Comparison of ENCODE assay signal across 11 cellular contexts in the genomic region with DNA sequence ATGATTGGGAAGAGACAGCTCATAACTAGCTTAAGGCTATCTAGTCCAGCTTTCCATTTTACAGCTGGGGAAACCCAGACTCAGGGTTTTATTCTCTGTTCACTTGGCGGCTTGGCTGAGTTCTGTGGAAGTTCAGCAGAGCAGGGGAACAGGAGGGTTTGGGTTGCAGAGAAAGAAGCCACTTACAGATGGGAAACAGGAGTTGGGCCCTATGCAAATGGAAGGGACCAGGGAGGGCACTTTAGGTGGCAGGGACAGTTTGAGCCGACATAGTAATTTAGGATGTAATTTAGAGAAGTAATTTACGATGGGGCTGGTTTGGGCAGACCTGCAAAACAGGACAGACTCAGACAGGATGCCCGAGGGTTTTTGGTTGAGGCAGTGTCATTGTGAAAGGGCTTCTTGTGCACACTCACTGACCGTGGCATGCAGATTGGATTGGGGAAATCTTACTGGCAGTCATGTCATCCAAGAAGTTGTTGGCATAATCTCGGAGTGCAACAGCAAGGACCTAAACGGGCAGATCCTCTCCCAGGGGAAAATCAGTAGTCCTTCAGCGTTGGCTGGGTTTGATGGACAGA. TPM values are rescaled to one million over a fixed set of nuclear protein-coding genes. Genes with fewer than 3 reads are reported as not detected.
DNase-seq lines count a peak whose midpoint lies in the region; FAIRE-seq and TF ChIP-seq lines count a peak whose summit lies in the region.
"Had no signal": no experiment of that assay in that cellular context is flagged by ENCODE, and none has a peak within 500 bp of the region (broad histone marks: within the 10 kb centered on the region; RNA-seq: fewer than 3 reads in every experiment).

No MANE protein-coding gene starts in this region.

- peaks cover 8% of the 10 kb centered on the region for H3K36me3 ChIP-seq in mammary epithelial cell (ENCODE audit: insufficient read depth, low read length)
- no peaks in the 10 kb centered on the region for H3K36me3 ChIP-seq in smooth muscle cell (ENCODE audit: low read depth)

- H3K27ac ChIP-seq in mammary epithelial cell (ENCODE audit: insufficient read depth, low read depth, low read length) (no peak overlapping the region), smooth muscle cell (ENCODE audit: low read depth) (peak overlapping the region; percentile 91)
- H3K27ac ChIP-seq: cardiac muscle cell had no signal

- H4K20me1 ChIP-seq in mammary epithelial cell (ENCODE audit: insufficient read depth, low read length) (no peaks in the 10 kb centered on the region), smooth muscle cell (ENCODE audit: low read depth) (peaks cover 6% of the 10 kb centered on the region)

- H3K79me2 ChIP-seq in mammary epithelial cell (ENCODE audit: insufficient read depth, low read length) = no peaks in the 10 kb centered on the region
- no peaks in the 10 kb centered on the region for H3K79me2 ChIP-seq in smooth muscle cell (ENCODE audit: low read depth)

- in situ Hi-C loops in mammary epithelial cell (cut with MboI; ENCODE audit: low sequenced_read_pairs in 2 of 2) = no loop called here

- H3K9me3 ChIP-seq in mammary epithelial cell (replicated peaks; ENCODE audit: insufficient read depth, low read length) (no peaks in the 10 kb centered on the region), smooth muscle cell (replicated peaks; ENCODE audit: low read depth) (no peaks in the 10 kb centered on the region)

- dilution Hi-C loops in mammary epithelial cell (cut with HindIII; ENCODE audit: low sequenced_read_pairs) = no loop called here

- intact Hi-C loops in mammary epithelial cell (cut with micrococcal nuclease) = no loop called here

- no peak overlapping the region for H2AFZ ChIP-seq in mammary epithelial cell (ENCODE audit: low read depth, low read length)
- H2AFZ ChIP-seq in smooth muscle cell (ENCODE audit: low read depth) = no peak overlapping the region

- H3F3A ChIP-seq in smooth muscle cell (ENCODE audit: low read depth) = peaks cover 14% of the 10 kb centered on the region

- H3K4me2 ChIP-seq in mammary epithelial cell (ENCODE audit: insufficient read depth, low read depth, low read length) = no peak overlapping the region
- H3K4me2 ChIP-seq in smooth muscle cell = peak overlapping the region; percentile 32

- H3K4me3 ChIP-seq in mammary epithelial cell (replicated peaks in 1 of 3; ENCODE audit: insufficient read depth in 1 of 3, low read depth in 2 of 3, low read length in 3 of 3) (no peak overlapping the region), smooth muscle cell (no peak overlapping the region)
- H3K4me3 ChIP-seq: cardiac muscle cell had no signal

- BruUV-seq in mammary epithelial cell (replicated peaks; lab: Mats Ljungman, UMichigan) = no TSS peak

- 16% methylated on average over 8 of the region's 8 CpGs for WGBS in mammary epithelial cell (ENCODE audit: low coverage, missing lambda C conversion rate)
- WGBS in smooth muscle cell (ENCODE audit: low lambda C conversion rate) = 60% methylated on average over 8 of the region's 8 CpGs

- peak in 2 of 3 experiments; percentile 15 to 26 for DNase-seq in NCI-H1417 (lab: John Stamatoyannopoulos, UW)
- DNase-seq in NCI-H1417 treated with DMSO at 0.1 percent for 48 hours (lab: John Stamatoyannopoulos, UW) = no peak
- DNase-seq in M059J (ENCODE audit: low read depth) = peak; percentile 68
- peak; percentile 63 for DNase-seq in mammary epithelial cell
- DNase-seq in smooth muscle cell (lab: John Stamatoyannopoulos, UW; ENCODE audit: unreplicated experiment) = no peak
- DNase-seq in DMS 273 treated with DMSO at 0.1 percent for 48 hours (lab: John Stamatoyannopoulos, UW) = no peak
- DNase-seq in D721Med (ENCODE audit: insufficient read length, low spot score) = no peak
- no peak for DNase-seq in kidney glomerular epithelial cell (lab: John Stamatoyannopoulos, UW)
- DNase-seq: 8988T, posterior cingulate gyrus had no signal

- FAIRE-seq in D721Med (lab: Jason Lieb, UNC) = no peak

- H3K4me1 ChIP-seq in mammary epithelial cell (ENCODE audit: insufficient read depth, low read length) (peaks cover 10% of the 10 kb centered on the region), smooth muscle cell (ENCODE audit: low read depth) (peaks cover 5% of the 10 kb centered on the region)

- TF ChIP-seq CTCF in mammary epithelial cell (conservative IDR thresholded peaks at IDR 0.05 in 1 of 2, IDR thresholded peaks at IDR 0.05 in 1 of 2; ENCODE audit: extremely low read depth in 1 of 2, insufficient read depth in 1 of 2, low read depth in 1 of 2, low read length in 2 of 2) (no peak), smooth muscle cell (IDR thresholded peaks at IDR 0.05; ENCODE audit: borderline replicate concordance, insufficient read depth, poor library complexity, severe bottlenecking) (no peak), D721Med (IDR thresholded peaks at IDR 0.05; ENCODE audit: insufficient read depth, missing control alignments) (no peak)

- CTCF ChIA-PET in mammary epithelial cell (lab: Charles Lee; ENCODE audit: low non-redundant PET) = no interaction called here

- H3K27me3 ChIP-seq in mammary epithelial cell (ENCODE audit: insufficient read depth, low read length) = no peaks in the 10 kb centered on the region
- no peaks in the 10 kb centered on the region for H3K27me3 ChIP-seq in smooth muscle cell (ENCODE audit: low read depth)
- H3K27me3 ChIP-seq: cardiac muscle cell had no signal

- H3K9ac ChIP-seq in mammary epithelial cell (ENCODE audit: insufficient read depth, low read length) (no peak overlapping the region), smooth muscle cell (ENCODE audit: low read depth) (no peak overlapping the region)

RNA-seq across cellular contexts. Expression of a gene that starts 47.3 kb away (rescaled TPM):
- 0.12 and 0.74 TPM in 2 replicates for total RNA-seq in M059J (2014; rRNA removed; shearing (Covaris generic))
- not detected for total RNA-seq in mammary epithelial cell
- polyA plus RNA-seq in mammary epithelial cell = not detected
- polyA minus RNA-seq in mammary epithelial cell = not detected
- total RNA-seq in smooth muscle cell = 33.0 and 46.4 TPM in 2 replicates
- 26.8 and 32.4 TPM in 2 replicates for polyA plus RNA-seq in smooth muscle cell

Comparison
In these comparisons a context has a peak if more than half of its experiments do, and no peak if none do; other contexts are left out.
1. DNase-seq: peak in NCI-H1417 (2 of 3), M059J (single experiment) and mammary epithelial cell (single experiment); none in NCI-H1417 treated with DMSO at 0.1 percent for 48 hours (single experiment), smooth muscle cell (single experiment), DMS 273 treated with DMSO at 0.1 percent for 48 hours (single experiment), D721Med (single experiment) and kidney glomerular epithelial cell (single experiment).
2. RNA of a gene that starts 47.3 kb away (total RNA-seq): 33.0 to 46.4 TPM in smooth muscle cell; 0.12 to 0.74 TPM in M059J and not detected in mammary epithelial cell; every median in the first group is over 10 times any median in the second.